ENCODE assay signal across 8 cellular contexts in the genomic region with DNA sequence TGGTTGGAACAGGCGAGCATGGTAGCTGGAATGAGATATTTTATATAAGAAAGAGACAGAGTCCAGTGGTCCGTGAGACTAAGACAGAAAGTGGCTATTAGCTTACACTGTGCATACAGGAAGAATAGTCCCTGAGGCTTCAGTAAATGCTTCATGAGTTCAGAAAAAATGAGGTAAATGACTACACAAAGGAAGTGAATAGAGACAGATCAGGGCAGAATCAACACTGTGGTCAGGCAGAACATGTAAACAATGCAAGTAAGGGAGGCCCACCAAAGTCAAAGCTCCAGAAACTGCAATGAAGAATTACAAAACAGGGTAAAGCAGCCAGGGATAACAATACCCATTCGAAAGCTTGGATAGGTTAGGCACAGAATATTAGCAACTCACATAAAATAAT.
DNase-seq lines count a peak whose midpoint lies in the region; ATAC-seq lines count a peak whose summit lies in the region.

No MANE protein-coding gene starts in this region.

- peak; percentile 97 for ATAC-seq in GM18508 (IDR thresholded peaks at IDR 0.05; ENCODE audit: insufficient read depth, unreplicated experiment)
- peak; percentile 99 for ATAC-seq in GM21619 (IDR thresholded peaks at IDR 0.05; ENCODE audit: unreplicated experiment)
- ATAC-seq in HG03558 (IDR thresholded peaks at IDR 0.05; ENCODE audit: extremely low read depth, unreplicated experiment) = peak; percentile 89

- DNase-seq in left kidney (ENCODE audit: low read depth, low spot score) (peak; percentile 53), activated gamma-delta T cell (lab: John Stamatoyannopoulos, UW) (no peak), NCI-H2227 treated with DMSO at 0.1 percent for 48 hours (lab: John Stamatoyannopoulos, UW) (no peak), NCI-H524 treated with DMSO at 0.1 percent for 48 hours (lab: John Stamatoyannopoulos, UW) (no peak), DMS 273 treated with DMSO at 0.1 percent for 48 hours (lab: John Stamatoyannopoulos, UW) (no peak)
